Comparison of ENCODE assay signal across 17 cellular contexts in genomic region chr4:109026588-109026987, GRCh38.
A peak's percentile ranks its signal among the peaks of the same experiment; 100 is the strongest.
DNase-seq lines count a peak whose midpoint lies in the region; ATAC-seq and TF ChIP-seq lines count a peak whose summit lies in the region.
"Had no signal": no experiment of that assay in that cellular context is flagged by ENCODE, and none has a peak within 500 bp of the region (broad histone marks: within the 10 kb centered on the region; RNA-seq: fewer than 3 reads in every experiment).

No MANE protein-coding gene starts in this region.

- no peak overlapping the region for H3K4ac ChIP-seq in mesendoderm (ENCODE audit: low read depth, low read length)

- no peak overlapping the region for H2BK120ac ChIP-seq in mesendoderm (ENCODE audit: low read depth, low read length)

- peaks cover 3% of the 10 kb centered on the region for H3K4me1 ChIP-seq in mesendoderm (ENCODE audit: control insufficient read depth, low read depth, low read length)

- H3K79me1 ChIP-seq in mesendoderm (ENCODE audit: low read length), result no peaks in the 10 kb centered on the region

- H2AK5ac ChIP-seq in mesendoderm (ENCODE audit: low read length), result no peak overlapping the region

- H3K9ac ChIP-seq in mesendoderm (ENCODE audit: low read length), result no peak overlapping the region

- no peak overlapping the region for H3K23ac ChIP-seq in mesendoderm (ENCODE audit: low read length)

- H3K4me2 ChIP-seq in mesendoderm (ENCODE audit: low read length), result no peak overlapping the region
- H3K4me2 ChIP-seq: PC-9 had no signal

- ATAC-seq in GM21717 (IDR thresholded peaks at IDR 0.05; ENCODE audit: unreplicated experiment), result no peak

- peak overlapping the region; percentile 15 for H3K4me3 ChIP-seq in choroid plexus epithelial cell (ENCODE audit: low read depth, low read length)
- no peak overlapping the region for H3K4me3 ChIP-seq in mesendoderm (ENCODE audit: low read length)
- H3K4me3 ChIP-seq: PC-9 had no signal

- no peak overlapping the region for H4K8ac ChIP-seq in mesendoderm (ENCODE audit: low read depth, low read length)

- H3K27me3 ChIP-seq in mesendoderm (ENCODE audit: insufficient read depth, low read length, poor library complexity), result no peaks in the 10 kb centered on the region

- no peak overlapping the region for H2BK15ac ChIP-seq in mesendoderm (replicated peaks; ENCODE audit: low read depth)

- H3K18ac ChIP-seq in mesendoderm (ENCODE audit: low read length), result no peak overlapping the region

- H2BK5ac ChIP-seq in mesendoderm (ENCODE audit: low read length), result no peak overlapping the region

- no peaks in the 10 kb centered on the region for H3K79me2 ChIP-seq in mesendoderm (ENCODE audit: control insufficient read depth, insufficient read depth, low read length)

- H3K56ac ChIP-seq in mesendoderm (ENCODE audit: low read length), result no peak overlapping the region

- DNase-seq in EH (ENCODE audit: low read depth), result peak; percentile 45
- peak; percentile 9 for DNase-seq in M059J (ENCODE audit: low read depth)
- DNase-seq in choroid plexus epithelial cell (ENCODE audit: low read depth), result peak; percentile 84
- DNase-seq in mesendoderm, result no peak
- no peak for DNase-seq in SIG-M5 (lab: John Stamatoyannopoulos, UW)
- no peak for DNase-seq in DMS153 (lab: John Stamatoyannopoulos, UW)
- DNase-seq in DMS 273 treated with DMSO at 0.1 percent for 48 hours (lab: John Stamatoyannopoulos, UW), result no peak
- DNase-seq: ACHN; Calu3; CD4-positive, alpha-beta T cell; DND-41; HFFc6; NCI-H1436; NCI-H2081 treated with DMSO at 0.1 percent for 48 hours; NCI-H226; PC-9 had no signal

- H4K5ac ChIP-seq in mesendoderm (ENCODE audit: low read length), result peak overlapping the region; percentile 26

- H3K27ac ChIP-seq in mesendoderm (ENCODE audit: low read depth, low read length), result no peak overlapping the region
- H3K27ac ChIP-seq: PC-9 had no signal

- no CpG with 5 or more reads among the region's 4 CpGs for WGBS in mesendoderm (ENCODE audit: extremely low coverage, insufficient coverage, low lambda C conversion rate)

- no peak for TF ChIP-seq CTCF in choroid plexus epithelial cell (conservative IDR thresholded peaks at IDR 0.05; ENCODE audit: low read depth, low read length)

- no peaks in the 10 kb centered on the region for H3K36me3 ChIP-seq in mesendoderm (ENCODE audit: control insufficient read depth, insufficient read depth, low read length)

Comparison
In these comparisons a context has a peak if more than half of its experiments do, and no peak if none do; other contexts are left out.
1. DNase-seq: peak in EH (single experiment), M059J (single experiment) and choroid plexus epithelial cell (single experiment); none in mesendoderm (single experiment), SIG-M5 (single experiment), DMS153 (single experiment) and DMS 273 treated with DMSO at 0.1 percent for 48 hours (single experiment).